15 cellular contexts compared by ENCODE assay signal in genomic region chr9:125024917-125025316, GRCh38.
A peak's percentile ranks its signal among the peaks of the same experiment; 100 is the strongest.
DNase-seq lines count a peak whose midpoint lies in the region; ATAC-seq and TF ChIP-seq lines count a peak whose summit lies in the region.
"Had no signal": no experiment of that assay in that cellular context is flagged by ENCODE, and none has a peak within 500 bp of the region (broad histone marks: within the 10 kb centered on the region; RNA-seq: fewer than 3 reads in every experiment).

No MANE protein-coding gene starts in this region.

- peaks cover 6% of the 10 kb centered on the region for H3K4me1 Mint-ChIP-seq in activated T-cell treated with anti-CD3 and anti-CD28 coated beads, Interleukin-2, amount 50 U/mL, for 24 hours (ENCODE audit: low read depth)

- H3K4me1 ChIP-seq in colonic mucosa = no peaks in the 10 kb centered on the region
- H3K4me1 ChIP-seq in mucosa of descending colon (ENCODE audit: low read depth) = peaks cover 5% of the 10 kb centered on the region
- no peaks in the 10 kb centered on the region for H3K4me1 ChIP-seq in vagina
- H3K4me1 ChIP-seq: BLaER1, Caco-2 had no signal

- H3K9ac ChIP-seq in colonic mucosa (ENCODE audit: low read depth in 2 of 2, low read length in 2 of 2) = no peak overlapping the region
- H3K9ac ChIP-seq: BLaER1, GM23248 had no signal

- H3K27ac Mint-ChIP-seq in activated T-cell treated with anti-CD3 and anti-CD28 coated beads, Interleukin-2, amount 50 U/mL, for 24 hours = peak overlapping the region; percentile 9
- H3K27ac Mint-ChIP-seq: CD8-positive, alpha-beta memory T cell had no signal

- intact Hi-C loops in colonic mucosa (cut with DNase I) (no loop called here), mucosa of descending colon (cut with DNase I, micrococcal nuclease) (no loop called here), vagina (cut with DNase I) (no loop called here)

- no peaks in the 10 kb centered on the region for H3K9me3 Mint-ChIP-seq in activated T-cell treated with anti-CD3 and anti-CD28 coated beads, Interleukin-2, amount 50 U/mL, for 24 hours
- H3K9me3 Mint-ChIP-seq: CD8-positive, alpha-beta memory T cell had no signal

- TF ChIP-seq POLR2A in vagina (IDR thresholded peaks at IDR 0.05) = no peak

- TF ChIP-seq CTCF in colonic mucosa (IDR thresholded peaks at IDR 0.05) (no peak), mucosa of descending colon (IDR thresholded peaks at IDR 0.05) (no peak), vagina (IDR thresholded peaks at IDR 0.05) (no peak)

- H3K9me3 ChIP-seq in colonic mucosa (no peaks in the 10 kb centered on the region), mucosa of descending colon (no peaks in the 10 kb centered on the region), vagina (no peaks in the 10 kb centered on the region)
- H3K9me3 ChIP-seq: BLaER1, Caco-2 had no signal

- peak overlapping the region; percentile 41 for H3K27ac ChIP-seq in colonic mucosa
- no peak overlapping the region for H3K27ac ChIP-seq in vagina
- H3K27ac ChIP-seq: BLaER1, GM23248 had no signal

- no peak overlapping the region for H3K4me3 Mint-ChIP-seq in activated T-cell treated with anti-CD3 and anti-CD28 coated beads, Interleukin-2, amount 50 U/mL, for 24 hours
- H3K4me3 Mint-ChIP-seq: CD8-positive, alpha-beta memory T cell had no signal

- H3K27me3 Mint-ChIP-seq in activated T-cell treated with anti-CD3 and anti-CD28 coated beads, Interleukin-2, amount 50 U/mL, for 24 hours = no peaks in the 10 kb centered on the region
- H3K27me3 Mint-ChIP-seq: CD8-positive, alpha-beta memory T cell had no signal

- H3K36me3 ChIP-seq in colonic mucosa = no peaks in the 10 kb centered on the region
- H3K36me3 ChIP-seq in mucosa of descending colon (ENCODE audit: low read depth) = no peaks in the 10 kb centered on the region
- peaks cover 0 to 5% of the 10 kb centered on the region in 2 donors for H3K36me3 ChIP-seq in vagina

- ATAC-seq in mucosa of descending colon = peak; percentile 90

- DNase-seq in activated T-cell treated with anti-CD3 and anti-CD28 coated beads, Interleukin-2, amount 50 U/mL, for 24 hours = no peak
- no peak for DNase-seq in activated T-cell treated with anti-CD3 and anti-CD28 coated beads, Interleukin-2, amount 50 U/mL, for 48 hours
- peak; percentile 50 for DNase-seq in DMS79 treated with DMSO at 0.1 percent for 48 hours (lab: John Stamatoyannopoulos, UW)
- DNase-seq in colonic mucosa = no peak
- peak in 1 of 3 donors; percentile 8 for DNase-seq in mucosa of descending colon
- DNase-seq in SK-N-DZ (ENCODE audit: low spot score) = no peak
- DNase-seq in SKM-1 treated with dmso at 0.1 percent for 144 hours (lab: John Stamatoyannopoulos, UW; ENCODE audit: unreplicated experiment) = no peak
- no peak for DNase-seq in vagina (ENCODE audit: extremely low spot score in 2 of 2)
- DNase-seq: 8988T; AML-193; Caco-2; CD8-positive, alpha-beta memory T cell; GM23248; H7 had no signal

- H3K36me3 Mint-ChIP-seq in activated T-cell treated with anti-CD3 and anti-CD28 coated beads, Interleukin-2, amount 50 U/mL, for 24 hours (ENCODE audit: low read depth) = peaks cover 47% of the 10 kb centered on the region

- H3K27me3 ChIP-seq in colonic mucosa = no peaks in the 10 kb centered on the region
- no peaks in the 10 kb centered on the region for H3K27me3 ChIP-seq in vagina
- H3K27me3 ChIP-seq: BLaER1 had no signal

- H3K4me3 ChIP-seq in colonic mucosa = no peak overlapping the region
- no peak overlapping the region for H3K4me3 ChIP-seq in mucosa of descending colon
- H3K4me3 ChIP-seq in vagina = no peak overlapping the region
- H3K4me3 ChIP-seq: BLaER1, GM23248 had no signal
